In genomic region chr1:179917601-179918429, GRCh38 we compare ENCODE assay signal across 28 cellular contexts. TPM values are rescaled to one million over a fixed set of nuclear protein-coding genes. Genes with fewer than 3 reads are reported as not detected.
A peak's percentile ranks its signal among the peaks of the same experiment; 100 is the strongest.
DNase-seq lines count a peak whose midpoint lies in the region; ATAC-seq and TF ChIP-seq lines count a peak whose summit lies in the region.
"Had no signal": no experiment of that assay in that cellular context is flagged by ENCODE, and none has a peak within 500 bp of the region (broad histone marks: within the 10 kb centered on the region; RNA-seq: fewer than 3 reads in every experiment).

No MANE protein-coding gene starts in this region.

- 0 out of 2 replicates have a peak, but pooled peaks cover 4% of the 10 kb centered on the region for H3F3A ChIP-seq in PC-9 (ENCODE audit: insufficient read depth, low read depth)

- POLR2A ChIA-PET in CD4-positive, alpha-beta T cell (lab: Charles Lee), result interaction anchor here (1.7 to 1.9 kb wide), 2 partner anchors 35 to 36 kb away, joined by 5 to 6 read pairs; partner anchors contain the start of gene CEP350
- POLR2A ChIA-PET in T-cell (lab: Charles Lee), result interaction anchor here in 1 of 2 donors (0.5 to 0.6 kb wide), 2 partner anchors 26 to 1191 kb away, joined by 3 read pairs; no protein-coding TSS in a partner anchor
- POLR2A ChIA-PET in PC-9 (lab: Charles Lee; ENCODE audit: unreplicated experiment), result no interaction called here

- no peak for ATAC-seq in CD4-positive, alpha-beta T cell (ENCODE audit: poor library complexity)
- ATAC-seq in T-cell (replicated peaks in 1 of 4) (no peak), HG02759 (IDR thresholded peaks at IDR 0.05; ENCODE audit: unreplicated experiment) (no peak), HG03520 (IDR thresholded peaks at IDR 0.05; ENCODE audit: unreplicated experiment) (no peak)
- ATAC-seq: left ventricle myocardium superior, SK-N-SH treated with all-trans-retinoic acid at 6 μM for 48 hours had no signal

- no peaks in the 10 kb centered on the region for H3K9me3 ChIP-seq in CD4-positive, alpha-beta T cell (ENCODE audit: control insufficient read depth, low read length)
- H3K9me3 ChIP-seq in PC-9 (ENCODE audit: insufficient read depth, low read depth), result no peaks in the 10 kb centered on the region
- H3K9me3 ChIP-seq: right atrium auricular region, tibial artery had no signal

- peak overlapping the region; percentile 41 for H3K27ac Mint-ChIP-seq in CD4-positive, alpha-beta T cell
- H3K27ac Mint-ChIP-seq in T-cell (peak overlapping the region; percentile 28 to 31), immature natural killer cell (peak overlapping the region; percentile 53 to 84 (median 78)), mesothelial cell of epicardium (no peak overlapping the region)
- H3K27ac Mint-ChIP-seq: nephron progenitor cell had no signal

- H3K27me3 Mint-ChIP-seq in CD4-positive, alpha-beta T cell, result no peaks in the 10 kb centered on the region
- H3K27me3 Mint-ChIP-seq in T-cell (no peaks in the 10 kb centered on the region), immature natural killer cell (ENCODE audit: low read depth in 3 of 3) (peaks cover 0 to 3% (median 0%) of the 10 kb centered on the region in 3 donors), mesothelial cell of epicardium (ENCODE audit: low read depth) (no peaks in the 10 kb centered on the region)
- H3K27me3 Mint-ChIP-seq: CD4-positive, alpha-beta memory T cell had no signal

- CTCF ChIA-PET in CD4-positive, alpha-beta T cell (lab: Charles Lee), result interaction anchor here (1.0 to 1.4 kb wide), 2 partner anchors 8 to 212 kb away, joined by 3 read pairs; no protein-coding TSS in a partner anchor
- CTCF ChIA-PET in T-cell (lab: Charles Lee) (interaction anchor here (0.7 to 1.0 kb wide), 2 partner anchors 36 to 125 kb away, joined by 3 to 4 read pairs; partner anchors contain the start of gene CEP350 (in 1 of the 2)), PC-9 (lab: Charles Lee) (no interaction called here)

- no peaks in the 10 kb centered on the region for H3K79me2 ChIP-seq in PC-9 (ENCODE audit: low read depth)
- H3K79me2 ChIP-seq: parathyroid adenoma had no signal

- intact Hi-C loops in CD4-positive, alpha-beta T cell (cut with DNase I, micrococcal nuclease), result loop anchor here in 1 of 2 experiments (5.0 kb wide), 1 partner anchor 34 kb away; the partner anchor contains the start of gene CEP350
- intact Hi-C loops in PC-9 (cut with micrococcal nuclease; ENCODE audit: unreplicated experiment), result no loop called here

- DNase-seq in AG10803 (ENCODE audit: low read depth) (peak; percentile 9), T-cell (no peak), immature natural killer cell (no peak), PC-9 (no peak), mesothelial cell of epicardium (ENCODE audit: low spot score in 2 of 2, unreplicated experiment in 2 of 2) (no peak)
- no peak for DNase-seq in CD4-positive, alpha-beta T cell
- DNase-seq: activated CD4-positive, alpha-beta T cell treated with anti-CD3 and anti-CD28 coated beads, Interleukin-2, amount 50 U/mL, for 4 hours; CD4-positive, alpha-beta memory T cell; cerebellar nuclear complex; dorsolateral prefrontal cortex; GM23248; islet precursor cell; KG1; left ventricle myocardium superior; NCI-H146; NCI-H2171 treated with DMSO at 0.1 percent for 48 hours; NCI-H526 treated with DMSO at 0.1 percent for 48 hours; nephron progenitor cell; RPMI8226; stimulated activated CD4-positive, alpha-beta T cell treated with anti-CD3 and anti-CD28 coated beads, Interleukin-4, amount 100 ng/mL, for 4 hours; stimulated activated naive CD4-positive, alpha-beta T cell treated with Interleukin-2 at 50 U/mL for 16 hours; tibial artery; WERI-Rb-1 had no signal

- 0 out of 2 replicates have a peak, but pooled peaks cover 5% of the 10 kb centered on the region for H3K36me3 ChIP-seq in PC-9 (ENCODE audit: low read depth)

- H3K9me2 ChIP-seq in PC-9 (ENCODE audit: insufficient read depth), result no peaks in the 10 kb centered on the region

- H3K36me3 Mint-ChIP-seq in CD4-positive, alpha-beta T cell (ENCODE audit: low read depth), result peaks cover 79% of the 10 kb centered on the region
- H3K36me3 Mint-ChIP-seq in T-cell (peaks cover 52% of the 10 kb centered on the region), immature natural killer cell (peaks cover 19 to 34% (median 22%) of the 10 kb centered on the region in 3 donors), mesothelial cell of epicardium (peaks cover 28% of the 10 kb centered on the region)

- peaks cover 7% of the 10 kb centered on the region for H3K4me1 Mint-ChIP-seq in CD4-positive, alpha-beta T cell (ENCODE audit: low read depth)
- H3K4me1 Mint-ChIP-seq in T-cell (peaks cover 0 to 10% (median 0%) of the 10 kb centered on the region in 3 donors), immature natural killer cell (peaks cover 24 to 25% of the 10 kb centered on the region in 2 donors), mesothelial cell of epicardium (peaks cover 15% of the 10 kb centered on the region)

- TF ChIP-seq CTCF in AG10803 (conservative IDR thresholded peaks at IDR 0.05; ENCODE audit: low read length) (no peak), PC-9 (conservative IDR thresholded peaks at IDR 0.05) (no peak), mesothelial cell of epicardium (IDR thresholded peaks at IDR 0.05; ENCODE audit: unreplicated experiment) (no peak)
- no peak for TF ChIP-seq CTCF in CD4-positive, alpha-beta T cell (IDR thresholded peaks at IDR 0.05)

- H2AFZ ChIP-seq in PC-9, result no peak overlapping the region
- H2AFZ ChIP-seq: GM23248, parathyroid adenoma had no signal

- no peak overlapping the region for H3K27ac ChIP-seq in CD4-positive, alpha-beta T cell (ENCODE audit: low read depth, low read length)
- H3K27ac ChIP-seq in PC-9, result no peak overlapping the region
- H3K27ac ChIP-seq: dorsolateral prefrontal cortex, GM23248, parathyroid adenoma, right atrium auricular region, tibial artery, WERI-Rb-1 had no signal

- H3K4me3 Mint-ChIP-seq in CD4-positive, alpha-beta T cell, result no peak overlapping the region
- H3K4me3 Mint-ChIP-seq in T-cell, result no peak overlapping the region
- peak overlapping the region in 4 of 5 donors; percentile 5 to 54 (median 40) for H3K4me3 Mint-ChIP-seq in immature natural killer cell
- no peak overlapping the region for H3K4me3 Mint-ChIP-seq in mesothelial cell of epicardium
- H3K4me3 Mint-ChIP-seq: nephron progenitor cell had no signal

- no peaks in the 10 kb centered on the region for H3K9me3 Mint-ChIP-seq in CD4-positive, alpha-beta T cell
- H3K9me3 Mint-ChIP-seq in T-cell (no peaks in the 10 kb centered on the region), immature natural killer cell (no peaks in the 10 kb centered on the region), mesothelial cell of epicardium (no peaks in the 10 kb centered on the region)
- H3K9me3 Mint-ChIP-seq: CD4-positive, alpha-beta memory T cell; nephron progenitor cell had no signal

- no TSS peak for BruUV-seq in PC-9 (replicated peaks; lab: Mats Ljungman, UMichigan)

- no peaks in the 10 kb centered on the region for H3K4me1 ChIP-seq in PC-9 (replicated peaks; ENCODE audit: insufficient read depth)
- H3K4me1 ChIP-seq: parathyroid adenoma, right atrium auricular region, tibial artery had no signal

- no peak overlapping the region for H3K4me3 ChIP-seq in AG10803 (ENCODE audit: low read length)
- no peak overlapping the region for H3K4me3 ChIP-seq in PC-9
- H3K4me3 ChIP-seq: dorsolateral prefrontal cortex, GM23248, right atrium auricular region, tibial artery had no signal

- H3K27me3 ChIP-seq in CD4-positive, alpha-beta T cell (ENCODE audit: control insufficient read depth, insufficient read depth, low read length), result no peaks in the 10 kb centered on the region
- H3K27me3 ChIP-seq in PC-9 (ENCODE audit: insufficient read depth, low read depth), result no peaks in the 10 kb centered on the region
- H3K27me3 ChIP-seq: dorsolateral prefrontal cortex, right atrium auricular region, tibial artery had no signal

- H4K20me1 ChIP-seq in PC-9 (ENCODE audit: insufficient read depth), result 0 out of 2 replicates have a peak, but pooled peaks cover 3% of the 10 kb centered on the region

- no peak overlapping the region for H3K4me2 ChIP-seq in PC-9

RNA-seq across cellular contexts. Expression of gene TOR1AIP1, which starts 35.7 kb away (rescaled TPM):
- total RNA-seq in CD4-positive, alpha-beta T cell, result 10 to 100 TPM; 93.8 to 94.4 TPM
- total RNA-seq in T-cell (10 to 100 TPM; 41.1 to 60.3 (median 44.7) TPM), PC-9 (2021) (23.5 and 24.4 TPM in 2 replicates), mesothelial cell of epicardium (20.3 to 23.3 TPM (median 23.2 TPM) in 3 replicates)
- polyA plus RNA-seq in immature natural killer cell, result 10 to 100 TPM; 68.9 to 96.2 (median 76.3) TPM

RNA-seq across cellular contexts. Expression of gene CEP350, which starts 36.8 kb away (rescaled TPM):
- 10 to 100 TPM; 45.5 to 51.4 TPM for total RNA-seq in CD4-positive, alpha-beta T cell
- 10 to 100 TPM; 62.1 to 81.3 (median 72.3) TPM for total RNA-seq in T-cell
- polyA plus RNA-seq in immature natural killer cell, result 10 to 100 TPM in 2 of 3 donors, 1 to 10 TPM in 1; 4.3 to 74.5 (median 13.5) TPM
- total RNA-seq in PC-9 (2021), result 27.0 and 30.6 TPM in 2 replicates
- total RNA-seq in mesothelial cell of epicardium, result 54.6 to 58.0 TPM (median 55.1 TPM) in 3 replicates

RNA-seq across cellular contexts. Expression of gene TOR1AIP2, which starts 40.2 kb away (rescaled TPM):
- total RNA-seq in CD4-positive, alpha-beta T cell, result 10 to 100 TPM; 71.6 to 72.7 TPM
- total RNA-seq in T-cell (10 to 100 TPM; 39.6 to 65.9 (median 42.9) TPM), PC-9 (2021) (106 and 142 TPM in 2 replicates), mesothelial cell of epicardium (82.5 to 85.5 TPM (median 84.4 TPM) in 3 replicates)
- 10 to 100 TPM in 1 of 3 donors, 1 to 10 TPM in 2; 8.7 to 15.5 (median 8.7) TPM for polyA plus RNA-seq in immature natural killer cell

Comparison
In these comparisons a context has a peak if more than half of its experiments do, and no peak if none do; other contexts are left out.
1. H3K4me3 Mint-ChIP-seq: peak in immature natural killer cell (4 of 5); none in CD4-positive, alpha-beta T cell (single experiment), T-cell (0 of 3) and mesothelial cell of epicardium (single experiment).